ENCODE assay signal across 10 cellular contexts in genomic region chr6:32943864-32944263, GRCh38. TPM values are rescaled to one million over a fixed set of nuclear protein-coding genes. Genes with fewer than 3 reads are reported as not detected.
A peak's percentile ranks its signal among the peaks of the same experiment; 100 is the strongest.
DNase-seq lines count a peak whose midpoint lies in the region; ATAC-seq, FAIRE-seq and TF ChIP-seq lines count a peak whose summit lies in the region.
"Had no signal": no experiment of that assay in that cellular context is flagged by ENCODE, and none has a peak within 500 bp of the region (broad histone marks: within the 10 kb centered on the region; RNA-seq: fewer than 3 reads in every experiment).

No MANE protein-coding gene starts in this region.

- no peak for TF ChIP-seq CTCF in activated CD8-positive, alpha-beta T cell treated with anti-CD3 and anti-CD28 coated beads for 36 hours (IDR thresholded peaks at IDR 0.05)

- no peaks in the 10 kb centered on the region for H3K9me3 ChIP-seq in small intestine (ENCODE audit: control insufficient read depth, low read depth)

- H3K27ac ChIP-seq in small intestine (ENCODE audit: low read depth in 1 of 2, low read length in 1 of 2): peak overlapping the region; percentile 70 to 83

- peaks cover 5% of the 10 kb centered on the region for H3K9me3 Mint-ChIP-seq in activated CD8-positive, alpha-beta T cell treated with anti-CD3 and anti-CD28 coated beads for 36 hours

- intact Hi-C loops in activated CD8-positive, alpha-beta T cell treated with anti-CD3 and anti-CD28 coated beads for 36 hours (cut with micrococcal nuclease): no loop called here

- H3K36me3 Mint-ChIP-seq in activated CD8-positive, alpha-beta T cell treated with anti-CD3 and anti-CD28 coated beads for 36 hours (ENCODE audit: low read depth): no peaks in the 10 kb centered on the region

- CTCF ChIA-PET in activated CD8-positive, alpha-beta T cell treated with anti-CD3 and anti-CD28 coated beads for 36 hours (lab: Charles Lee): interaction anchor here (1.0 to 15.9 kb wide), 11 partner anchors 8 to 305 kb away, joined by 3 to 372 read pairs (median 6); partner anchors contain the start of genes BRD2, HLA-DMA and TAP2

- H3K27me3 Mint-ChIP-seq in activated CD8-positive, alpha-beta T cell treated with anti-CD3 and anti-CD28 coated beads for 36 hours: no peaks in the 10 kb centered on the region

- H3K4me3 ChIP-seq in small intestine (ENCODE audit: low read depth in 1 of 2, low read length in 2 of 2): no peak overlapping the region

- 53 to 72% (median 63%) methylated on average over 2 to 3 of the region's 3 CpGs for WGBS in small intestine, 3 donors

- H3K4me1 Mint-ChIP-seq in activated CD8-positive, alpha-beta T cell treated with anti-CD3 and anti-CD28 coated beads for 36 hours (ENCODE audit: low read depth): peaks cover 80% of the 10 kb centered on the region

- POLR2A ChIA-PET in activated CD8-positive, alpha-beta T cell treated with anti-CD3 and anti-CD28 coated beads for 36 hours (lab: Charles Lee): interaction anchor here (0.6 to 15.8 kb wide), 7 partner anchors 9 to 73 kb away, joined by 3 to 392 read pairs (median 5); partner anchors contain the start of genes BRD2 and HLA-DMA

- peak; percentile 1 for ATAC-seq in HG03432 (IDR thresholded peaks at IDR 0.05; ENCODE audit: unreplicated experiment)
- no peak for ATAC-seq in activated CD8-positive, alpha-beta T cell treated with anti-CD3 and anti-CD28 coated beads for 36 hours

- H3K27ac Mint-ChIP-seq in activated CD8-positive, alpha-beta T cell treated with anti-CD3 and anti-CD28 coated beads for 36 hours: peak overlapping the region; percentile 96

- peaks cover 6% of the 10 kb centered on the region in 2 donors for H3K4me1 ChIP-seq in small intestine (ENCODE audit: control insufficient read depth in 2 of 2, insufficient read depth in 1 of 2, low read depth in 1 of 2, low read length in 1 of 2)

- no peaks in the 10 kb centered on the region for H3K36me3 ChIP-seq in small intestine (ENCODE audit: control insufficient read depth in 2 of 2, insufficient read depth in 2 of 2, low read length in 2 of 2)

- H3K27me3 ChIP-seq in small intestine (ENCODE audit: control insufficient read depth in 2 of 2, insufficient read depth in 2 of 2, low read length in 2 of 2): no peaks in the 10 kb centered on the region

- DNase-seq in SKM-1 (lab: John Stamatoyannopoulos, UW; ENCODE audit: unreplicated experiment): peak; percentile 52
- no peak for DNase-seq in SKM-1 treated with dmso at 0.1 percent for 144 hours (lab: John Stamatoyannopoulos, UW; ENCODE audit: unreplicated experiment)
- DNase-seq in activated CD8-positive, alpha-beta T cell treated with anti-CD3 and anti-CD28 coated beads for 36 hours: no peak
- DNase-seq in small intestine: no peak
- DNase-seq in AG08395 (ENCODE audit: low spot score): no peak
- DNase-seq in NCI-H446 (lab: John Stamatoyannopoulos, UW): no peak
- DNase-seq in HUDEP-2 (lab: John Stamatoyannopoulos, UW; ENCODE audit: unreplicated experiment in 76 of 76): no peak
- DNase-seq: posterior cingulate gyrus had no signal

- peak overlapping the region; percentile 78 for H3K4me3 Mint-ChIP-seq in activated CD8-positive, alpha-beta T cell treated with anti-CD3 and anti-CD28 coated beads for 36 hours

- no peak for FAIRE-seq in small intestine (lab: Jason Lieb, UNC)

RNA-seq across cellular contexts. Expression of gene HLA-DMB, which starts 3.0 kb away (rescaled TPM):
- total RNA-seq in activated CD8-positive, alpha-beta T cell treated with anti-CD3 and anti-CD28 coated beads for 36 hours: 1 to 10 TPM; 3.5 to 3.6 TPM
- 10 to 100 TPM; 22.8 to 60.5 (median 34.7) TPM for polyA plus RNA-seq in small intestine
- total RNA-seq: A172 had no signal

RNA-seq across cellular contexts. Expression of gene HLA-DMA, which starts 9.0 kb away (rescaled TPM):
- 10 to 100 TPM; 16.2 TPM for total RNA-seq in activated CD8-positive, alpha-beta T cell treated with anti-CD3 and anti-CD28 coated beads for 36 hours
- polyA plus RNA-seq in small intestine: 100 to 1,000 TPM in 1 of 3 donors, 10 to 100 TPM in 2; 60.4 to 111 (median 76.5) TPM

RNA-seq across cellular contexts. Expression of gene BRD2, which starts 24.5 kb away (rescaled TPM):
- 100 to 1,000 TPM; 219 to 235 TPM for total RNA-seq in activated CD8-positive, alpha-beta T cell treated with anti-CD3 and anti-CD28 coated beads for 36 hours
- 10 to 100 TPM; 76.2 to 95.6 (median 85.7) TPM for polyA plus RNA-seq in small intestine
